ENCODE assay signal across 22 cellular contexts in genomic region chr11:40054631-40055030, GRCh38.
"Had no signal": no experiment of that assay in that cellular context is flagged by ENCODE, and none has a peak within 500 bp of the region (broad histone marks: within the 10 kb centered on the region; RNA-seq: fewer than 3 reads in every experiment).

No MANE protein-coding gene starts in this region.

- H3K36me3 Mint-ChIP-seq: activated naive CD8-positive, alpha-beta T cell; memory B cell; natural killer cell treated with Interleukin-12 subunit alpha and Interleukin-12 subunit beta and Interleukin-15 and Interleukin-18, amount 100 ng/mL, for 72 hours had no signal

- DNase-seq: activated CD4-positive, alpha-beta T cell treated with anti-CD3 and anti-CD28 coated beads for 1 hour; activated CD4-positive, alpha-beta T cell treated with anti-CD3 and anti-CD28 coated beads, Interleukin-2, amount 50 U/mL, for 1 hour; activated T-cell treated with anti-CD3 and anti-CD28 coated beads, Interleukin-2, amount 50 U/mL, for 1 hour; adrenal gland; central memory CD4-positive, alpha-beta T cell; dermis blood vessel endothelial cell; effector memory CD4-positive, alpha-beta T cell; islet precursor cell; ovary; stimulated activated CD4-positive, alpha-beta T cell treated with anti-CD3 and anti-CD28 coated beads, Interleukin-4, amount 100 ng/mL, for 4 hours; stimulated activated naive CD8-positive, alpha-beta T cell treated with anti-CD3 and anti-CD28 coated beads, Interleukin-15, Interleukin-2, amounts not matched to agents 100 U/mL and 50 U/mL, for 24 hours; transverse colon had no signal

- H3K4me1 ChIP-seq: adrenal gland, ascending aorta, esophagus muscularis mucosa, prostate gland, right atrium auricular region, suprapubic skin, transverse colon had no signal

- H3K4me3 Mint-ChIP-seq: activated naive CD8-positive, alpha-beta T cell; memory B cell; natural killer cell treated with Interleukin-12 subunit alpha and Interleukin-12 subunit beta and Interleukin-15 and Interleukin-18, amount 100 ng/mL, for 72 hours; T-helper 2 cell treated with Interferon-gamma antibody and Interleukin-4, amounts not matched to agents 5 μg/mL and 100 μg/mL, for 36 hours had no signal

- ATAC-seq: natural killer cell treated with Interleukin-12 subunit alpha and Interleukin-12 subunit beta and Interleukin-15 and Interleukin-18, amount 100 ng/mL, for 72 hours; stimulated activated naive CD8-positive, alpha-beta T cell treated with anti-CD3 and anti-CD28 coated beads, Interleukin-15, Interleukin-2, amounts not matched to agents 100 U/mL and 50 U/mL, for 24 hours had no signal

- H3K36me3 ChIP-seq: adrenal gland, ascending aorta, esophagus muscularis mucosa, neutrophil, ovary, prostate gland, right atrium auricular region, suprapubic skin, transverse colon had no signal

- H3K9me3 ChIP-seq: adrenal gland, ascending aorta, esophagus muscularis mucosa, neutrophil, ovary, prostate gland, right atrium auricular region, suprapubic skin, transverse colon had no signal

- H3K4me3 ChIP-seq: adrenal gland, ascending aorta, esophagus muscularis mucosa, ovary, prostate gland, right atrium auricular region, suprapubic skin, transverse colon had no signal

- H3K27ac ChIP-seq: adrenal gland, ascending aorta, esophagus muscularis mucosa, neutrophil, ovary, prostate gland, right atrium auricular region, suprapubic skin, transverse colon had no signal

- H3K27me3 ChIP-seq: adrenal gland, ascending aorta, esophagus muscularis mucosa, neutrophil, ovary, right atrium auricular region, suprapubic skin, transverse colon had no signal

- H3K27ac Mint-ChIP-seq: activated naive CD8-positive, alpha-beta T cell; memory B cell; natural killer cell treated with Interleukin-12 subunit alpha and Interleukin-12 subunit beta and Interleukin-15 and Interleukin-18, amount 100 ng/mL, for 72 hours; T-helper 2 cell treated with Interferon-gamma antibody and Interleukin-4, amounts not matched to agents 5 μg/mL and 100 μg/mL, for 36 hours had no signal

- H3K4me1 Mint-ChIP-seq: memory B cell had no signal

- H3K27me3 Mint-ChIP-seq: activated naive CD8-positive, alpha-beta T cell; memory B cell; natural killer cell treated with Interleukin-12 subunit alpha and Interleukin-12 subunit beta and Interleukin-15 and Interleukin-18, amount 100 ng/mL, for 72 hours had no signal
